Comparison of ENCODE assay signal across 8 cellular contexts in the genomic region with DNA sequence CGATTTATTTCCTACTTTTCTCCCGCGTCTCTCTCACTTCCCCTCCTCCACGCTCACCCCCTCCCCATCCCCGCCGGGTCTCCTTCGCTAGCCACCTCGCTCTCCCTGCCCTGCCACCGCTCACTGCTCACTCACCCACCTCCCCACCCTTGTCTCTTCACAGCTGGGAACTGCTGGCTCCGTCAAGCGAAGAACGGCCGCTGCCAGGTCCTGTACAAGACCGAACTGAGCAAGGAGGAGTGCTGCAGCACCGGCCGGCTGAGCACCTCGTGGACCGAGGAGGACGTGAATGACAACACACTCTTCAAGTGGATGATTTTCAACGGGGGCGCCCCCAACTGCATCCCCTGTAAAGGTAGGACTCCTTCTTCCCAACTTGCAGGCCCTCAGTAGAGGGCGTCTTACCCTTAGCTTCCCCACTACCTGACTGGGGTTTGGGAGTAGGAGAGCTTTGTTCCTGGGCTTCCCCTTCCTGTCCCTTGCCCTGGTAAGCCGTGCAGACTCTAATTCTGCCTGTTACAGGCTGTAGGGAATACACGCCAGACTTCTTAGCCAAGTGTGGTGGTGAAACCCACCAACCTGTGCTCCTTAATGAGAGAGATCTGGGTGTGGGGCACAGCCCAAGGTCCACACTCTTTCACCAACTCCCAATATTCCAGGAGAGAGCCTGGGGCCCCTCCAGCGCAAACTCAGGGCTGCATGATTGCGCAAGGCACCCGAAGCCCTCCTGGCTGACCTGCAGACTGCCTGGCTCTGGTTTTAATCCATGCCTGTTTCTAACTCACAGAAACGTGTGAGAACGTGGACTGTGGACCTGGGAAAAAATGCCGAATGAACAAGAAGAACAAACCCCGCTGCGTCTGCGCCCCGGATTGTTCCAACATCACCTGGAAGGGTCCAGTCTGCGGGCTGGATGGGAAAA. TPM values are rescaled to one million over a fixed set of nuclear protein-coding genes. Genes with fewer than 3 reads are reported as not detected.
DNase-seq lines count a peak whose midpoint lies in the region; ATAC-seq and TF ChIP-seq lines count a peak whose summit lies in the region.

No MANE protein-coding gene starts in this region.

- peak overlapping the region in 1 of 3 donors; percentile 31 for H3K27ac Mint-ChIP-seq in IgD-negative memory B cell
- peak overlapping the region in 1 of 2 donors; percentile 55 for H3K27ac Mint-ChIP-seq in activated naive CD4-positive, alpha-beta T cell treated with anti-CD3 and anti-CD28 coated beads, Interleukin-2, amount 50 U/mL, for 72 hours

- WGBS in psoas muscle, 3 donors, result 29 to 31% (median 29%) methylated on average over 35 of the region's 35 CpGs

- peak overlapping the region; percentile 83 for H3K27ac ChIP-seq in left ventricle myocardium inferior (replicated peaks)
- no peak overlapping the region for H3K27ac ChIP-seq in psoas muscle

- H3K9ac ChIP-seq in ES-I3 (ENCODE audit: low read depth, low read length), result peak overlapping the region; percentile 94; the same call in 1 of the 2 replicates

- H3K4me3 Mint-ChIP-seq in IgD-negative memory B cell, result peak overlapping the region; percentile 71 to 94 (median 86)

- H3K36me3 ChIP-seq in ES-I3 (ENCODE audit: insufficient read depth, low read length), result peaks cover 15% of the 10 kb centered on the region; the same call in 1 of the 2 replicates
- H3K36me3 ChIP-seq in left ventricle myocardium inferior, result no peaks in the 10 kb centered on the region
- H3K36me3 ChIP-seq in psoas muscle (ENCODE audit: insufficient read depth in 1 of 2, low read depth in 1 of 2), result peaks cover 0 to 12% of the 10 kb centered on the region in 2 donors

- H3K36me3 Mint-ChIP-seq in IgD-negative memory B cell, result peaks cover 2% of the 10 kb centered on the region
- H3K36me3 Mint-ChIP-seq in activated naive CD4-positive, alpha-beta T cell treated with anti-CD3 and anti-CD28 coated beads, Interleukin-2, amount 50 U/mL, for 72 hours, result peaks cover 6 to 7% of the 10 kb centered on the region in 2 donors

- DNase-seq in activated naive CD4-positive, alpha-beta T cell treated with anti-CD3 and anti-CD28 coated beads, Interleukin-2, amount 50 U/mL, for 72 hours (ENCODE audit: low spot score in 2 of 2), result peak in 1 of 2 donors; percentile 12
- peak; percentile 29 for DNase-seq in left ventricle myocardium inferior
- peak; percentile 35 to 54 for DNase-seq in psoas muscle
- no peak for DNase-seq in NOMO-1 treated with DMSO at 0.1 percent for 48 hours (lab: John Stamatoyannopoulos, UW; ENCODE audit: unreplicated experiment)
- no peak for DNase-seq in NCI-H2196 (lab: John Stamatoyannopoulos, UW; ENCODE audit: unreplicated experiment)

- TF ChIP-seq CTCF in left ventricle myocardium inferior (IDR thresholded peaks at IDR 0.05; ENCODE audit: borderline replicate concordance) (peak; percentile 26), psoas muscle (IDR thresholded peaks at IDR 0.05) (no peak)

- H3K4me1 Mint-ChIP-seq in IgD-negative memory B cell, result peaks cover 16 to 24% (median 21%) of the 10 kb centered on the region in 3 donors

- H3K9me3 ChIP-seq in ES-I3 (ENCODE audit: control insufficient read depth, insufficient read depth, low read length) (no peaks in the 10 kb centered on the region), left ventricle myocardium inferior (replicated peaks) (no peaks in the 10 kb centered on the region), psoas muscle (no peaks in the 10 kb centered on the region)

- H3K4me3 ChIP-seq in left ventricle myocardium inferior (peak overlapping the region; percentile 83), psoas muscle (peak overlapping the region; percentile 71)

- peaks cover 0 to 1% (median 0%) of the 10 kb centered on the region in 3 donors for H3K9me3 Mint-ChIP-seq in IgD-negative memory B cell
- H3K9me3 Mint-ChIP-seq in activated naive CD4-positive, alpha-beta T cell treated with anti-CD3 and anti-CD28 coated beads, Interleukin-2, amount 50 U/mL, for 72 hours, result no peaks in the 10 kb centered on the region

- intact Hi-C loops in left ventricle myocardium inferior (cut with micrococcal nuclease) (no loop called here), psoas muscle (cut with DNase I) (loop anchor here (5.0 to 10.0 kb wide), 4 partner anchors 79 to 972 kb away; partner anchors contain the start of genes HSPB3 (in 1 of the 2) and NDUFS4 (in 1 of the 2))

- H3K27me3 ChIP-seq in left ventricle myocardium inferior (ENCODE audit: low read depth) (peaks cover 17% of the 10 kb centered on the region), psoas muscle (ENCODE audit: insufficient read depth in 3 of 3, low read length in 2 of 3) (peaks cover 0 to 18% (median 4%) of the 10 kb centered on the region in 3 donors)

- H3K4me1 ChIP-seq in ES-I3 (ENCODE audit: insufficient read depth, low read length), result peaks cover 7% of the 10 kb centered on the region
- peaks cover 40% of the 10 kb centered on the region for H3K4me1 ChIP-seq in left ventricle myocardium inferior
- no peaks in the 10 kb centered on the region for H3K4me1 ChIP-seq in psoas muscle

- ATAC-seq in activated naive CD4-positive, alpha-beta T cell treated with anti-CD3 and anti-CD28 coated beads, Interleukin-2, amount 50 U/mL, for 72 hours, result peak; percentile 13 to 41
- ATAC-seq in psoas muscle (peak; percentile 37 to 46 (median 42)), GM21717 (IDR thresholded peaks at IDR 0.05; ENCODE audit: unreplicated experiment) (no peak)

- H3K27me3 Mint-ChIP-seq in IgD-negative memory B cell, result peaks cover 36% of the 10 kb centered on the region

RNA-seq across cellular contexts. Expression of gene FST, which starts 2.5 kb away (rescaled TPM):
- not detected for polyA plus RNA-seq in IgD-negative memory B cell
- under 1 TPM in 1 of 2 donors, not detected in 1; 0.18 TPM for total RNA-seq in activated naive CD4-positive, alpha-beta T cell treated with anti-CD3 and anti-CD28 coated beads, Interleukin-2, amount 50 U/mL, for 72 hours
- total RNA-seq in left ventricle myocardium inferior, result 2.0 TPM
- total RNA-seq in psoas muscle, result 10 to 100 TPM in 1 of 4 donors, 1 to 10 TPM in 3; 1.1 to 29.3 (median 3.0) TPM
- 1 to 10 TPM in 2 of 3 donors, under 1 TPM in 1; 0.94 to 2.4 (median 1.1) TPM for polyA plus RNA-seq in psoas muscle

Comparison
In these comparisons a context has a peak if more than half of its experiments do, and no peak if none do; other contexts are left out.
1. DNase-seq: peak in left ventricle myocardium inferior (single experiment) and psoas muscle (2 of 2); none in NOMO-1 treated with DMSO at 0.1 percent for 48 hours (single experiment) and NCI-H2196 (single experiment).